19 cellular contexts compared by ENCODE assay signal in genomic region chr11:47989779-47990178, GRCh38. TPM values are rescaled to one million over a fixed set of nuclear protein-coding genes. Genes with fewer than 3 reads are reported as not detected.
DNase-seq lines count a peak whose midpoint lies in the region; ATAC-seq and TF ChIP-seq lines count a peak whose summit lies in the region.
"Had no signal": no experiment of that assay in that cellular context is flagged by ENCODE, and none has a peak within 500 bp of the region (broad histone marks: within the 10 kb centered on the region; RNA-seq: fewer than 3 reads in every experiment).

No MANE protein-coding gene starts in this region.

- no peaks in the 10 kb centered on the region for H3K27me3 ChIP-seq in left ventricle myocardium inferior (ENCODE audit: low read depth)
- H3K27me3 ChIP-seq in heart left ventricle = no peaks in the 10 kb centered on the region
- H3K27me3 ChIP-seq: upper lobe of left lung had no signal

- no peaks in the 10 kb centered on the region for H3K9me3 ChIP-seq in left ventricle myocardium inferior (replicated peaks)
- no peaks in the 10 kb centered on the region for H3K9me3 ChIP-seq in heart left ventricle
- H3K9me3 ChIP-seq: psoas muscle, upper lobe of left lung had no signal

- no peaks in the 10 kb centered on the region for H3K27me3 Mint-ChIP-seq in activated T-helper 2 cell treated with anti-CD3 and anti-CD28 coated beads, Interferon-gamma antibody, Interleukin-2, Interleukin-4, amounts not matched to agents 10 μg/mL and 5 μg/mL and 100 μg/mL, durations not matched to agents 14 hours and 24 hours and 36 hours (ENCODE audit: low read depth)
- H3K27me3 Mint-ChIP-seq in memory B cell = no peaks in the 10 kb centered on the region

- H3K4me3 Mint-ChIP-seq in activated T-helper 2 cell treated with anti-CD3 and anti-CD28 coated beads, Interferon-gamma antibody, Interleukin-2, Interleukin-4, amounts not matched to agents 10 μg/mL and 5 μg/mL and 100 μg/mL, durations not matched to agents 14 hours and 24 hours and 36 hours (ENCODE audit: low read depth) = no peak overlapping the region
- H3K4me3 Mint-ChIP-seq in memory B cell = peak overlapping the region; percentile 2
- H3K4me3 Mint-ChIP-seq: stimulated activated effector memory CD8-positive, alpha-beta T cell treated with anti-CD3 and anti-CD28 coated beads, Interleukin-12 subunit alpha, Interleukin-12 subunit beta, amount 100 ng/mL, for 72 hours had no signal

- intact Hi-C loops in left ventricle myocardium inferior (cut with micrococcal nuclease) (no loop called here), heart left ventricle (cut with DNase I) (loop anchor here in 3 of 10 donors (10.0 kb wide), 2 partner anchors 75 to 115 kb away; no protein-coding TSS in a partner anchor)
- intact Hi-C loops in activated T-helper 2 cell treated with anti-CD3 and anti-CD28 coated beads, Interferon-gamma antibody, Interleukin-2, Interleukin-4, amounts not matched to agents 10 μg/mL and 5 μg/mL and 100 μg/mL, durations not matched to agents 14 hours and 24 hours and 36 hours (cut with micrococcal nuclease) = no loop called here

- H3K36me3 Mint-ChIP-seq in activated T-helper 2 cell treated with anti-CD3 and anti-CD28 coated beads, Interferon-gamma antibody, Interleukin-2, Interleukin-4, amounts not matched to agents 10 μg/mL and 5 μg/mL and 100 μg/mL, durations not matched to agents 14 hours and 24 hours and 36 hours (ENCODE audit: low read depth) = peaks cover 36% of the 10 kb centered on the region
- H3K36me3 Mint-ChIP-seq in memory B cell = peaks cover 5% of the 10 kb centered on the region

- H3K4me1 Mint-ChIP-seq in activated T-helper 2 cell treated with anti-CD3 and anti-CD28 coated beads, Interferon-gamma antibody, Interleukin-2, Interleukin-4, amounts not matched to agents 10 μg/mL and 5 μg/mL and 100 μg/mL, durations not matched to agents 14 hours and 24 hours and 36 hours (ENCODE audit: low read depth) = peaks cover 42% of the 10 kb centered on the region
- peaks cover 35% of the 10 kb centered on the region for H3K4me1 Mint-ChIP-seq in memory B cell

- no peak for DNase-seq in left ventricle myocardium inferior
- DNase-seq in heart left ventricle = no peak
- no peak for DNase-seq in activated T-helper 2 cell treated with anti-CD3 and anti-CD28 coated beads, Interferon-gamma antibody, Interleukin-2, Interleukin-4, amounts not matched to agents 10 μg/mL and 5 μg/mL and 100 μg/mL, durations not matched to agents 14 hours and 24 hours and 36 hours (ENCODE audit: low spot score)
- no peak for DNase-seq in memory B cell (ENCODE audit: low spot score in 2 of 2)
- no peak for DNase-seq in OCI-M2 (lab: John Stamatoyannopoulos, UW; ENCODE audit: unreplicated experiment)
- DNase-seq in effector CD8-positive, alpha-beta T cell (lab: John Stamatoyannopoulos, UW) = no peak
- DNase-seq in caudate nucleus (lab: John Stamatoyannopoulos, UW) = no peak
- DNase-seq: ACHN; activated CD4-positive, alpha-beta T cell treated with anti-CD3 and anti-CD28 coated beads for 4 hours; activated gamma-delta T cell treated with Interleukin-2 at 50 U/mL for 16 hours; left ventricle myocardium superior; NCI-H2081; NCI-H510A; PC-3 had no signal

- peak overlapping the region; percentile 19 for H3K27ac Mint-ChIP-seq in activated T-helper 2 cell treated with anti-CD3 and anti-CD28 coated beads, Interferon-gamma antibody, Interleukin-2, Interleukin-4, amounts not matched to agents 10 μg/mL and 5 μg/mL and 100 μg/mL, durations not matched to agents 14 hours and 24 hours and 36 hours
- peak overlapping the region; percentile 65 for H3K27ac Mint-ChIP-seq in memory B cell
- H3K27ac Mint-ChIP-seq: stimulated activated effector memory CD8-positive, alpha-beta T cell treated with anti-CD3 and anti-CD28 coated beads, Interleukin-12 subunit alpha, Interleukin-12 subunit beta, amount 100 ng/mL, for 72 hours had no signal

- no peaks in the 10 kb centered on the region for H3K9me3 Mint-ChIP-seq in activated T-helper 2 cell treated with anti-CD3 and anti-CD28 coated beads, Interferon-gamma antibody, Interleukin-2, Interleukin-4, amounts not matched to agents 10 μg/mL and 5 μg/mL and 100 μg/mL, durations not matched to agents 14 hours and 24 hours and 36 hours
- H3K9me3 Mint-ChIP-seq in memory B cell = no peaks in the 10 kb centered on the region
- H3K9me3 Mint-ChIP-seq: IgD-negative memory B cell; stimulated activated effector memory CD8-positive, alpha-beta T cell treated with anti-CD3 and anti-CD28 coated beads, Interleukin-12 subunit alpha, Interleukin-12 subunit beta, amount 100 ng/mL, for 72 hours had no signal

- 75 to 91% (median 82%) methylated on average over 2 of the region's 2 CpGs for WGBS in heart left ventricle, 4 donors

- no peak for TF ChIP-seq POLR2A in heart left ventricle (IDR thresholded peaks at IDR 0.05)

- ATAC-seq in heart left ventricle (no peak), memory B cell (ENCODE audit: low read depth) (no peak), HG03097 (IDR thresholded peaks at IDR 0.05; ENCODE audit: low FRiP score, unreplicated experiment) (no peak)
- ATAC-seq: left ventricle myocardium superior; PC-3; stimulated activated effector memory CD8-positive, alpha-beta T cell treated with anti-CD3 and anti-CD28 coated beads, Interleukin-12 subunit alpha, Interleukin-12 subunit beta, amount 100 ng/mL, for 72 hours had no signal

- H3K4me3 ChIP-seq in left ventricle myocardium inferior (no peak overlapping the region), heart left ventricle (no peak overlapping the region)
- H3K4me3 ChIP-seq: psoas muscle, upper lobe of left lung had no signal

- no peaks in the 10 kb centered on the region for H3K36me3 ChIP-seq in left ventricle myocardium inferior
- H3K36me3 ChIP-seq in heart left ventricle = no peaks in the 10 kb centered on the region
- H3K36me3 ChIP-seq: upper lobe of left lung had no signal

- TF ChIP-seq CTCF in left ventricle myocardium inferior (IDR thresholded peaks at IDR 0.05; ENCODE audit: borderline replicate concordance) (no peak), heart left ventricle (IDR thresholded peaks at IDR 0.05) (no peak)

- H3K4me1 ChIP-seq in left ventricle myocardium inferior (peaks cover 35% of the 10 kb centered on the region), heart left ventricle (peaks cover 0 to 72% (median 7%) of the 10 kb centered on the region in 12 donors)

- H3K27ac ChIP-seq in left ventricle myocardium inferior (replicated peaks) = peak overlapping the region; percentile 81
- H3K27ac ChIP-seq in heart left ventricle = no peak overlapping the region
- H3K27ac ChIP-seq in caudate nucleus (ENCODE audit: low read depth, low read length) = no peak overlapping the region

RNA-seq across cellular contexts. Expression of gene PTPRJ, which starts 9.4 kb away (rescaled TPM):
- total RNA-seq in left ventricle myocardium inferior (6.8 TPM), heart left ventricle (10 to 100 TPM in 3 of 9 donors, 1 to 10 TPM in 6; 5.5 to 39.0 (median 6.9) TPM)
- 1 to 10 TPM; 1.2 to 1.5 TPM for polyA plus RNA-seq in heart left ventricle
- total RNA-seq in activated T-helper 2 cell treated with anti-CD3 and anti-CD28 coated beads, Interferon-gamma antibody, Interleukin-2, Interleukin-4, amounts not matched to agents 10 μg/mL and 5 μg/mL and 100 μg/mL, durations not matched to agents 14 hours and 24 hours and 36 hours = 50.9 and 53.2 TPM in 2 replicates
